In genomic region chr4:18869166-18869565, GRCh38 we compare ENCODE assay signal across 16 cellular contexts.
DNase-seq lines count a peak whose midpoint lies in the region; ATAC-seq, FAIRE-seq and TF ChIP-seq lines count a peak whose summit lies in the region.
"Had no signal": no experiment of that assay in that cellular context is flagged by ENCODE, and none has a peak within 500 bp of the region (broad histone marks: within the 10 kb centered on the region; RNA-seq: fewer than 3 reads in every experiment).

No MANE protein-coding gene starts in this region.

- no peak overlapping the region for H3K14ac ChIP-seq in neuronal stem cell (ENCODE audit: low read length)

- H2AFZ ChIP-seq in neuronal stem cell (ENCODE audit: low read length): peak overlapping the region; percentile 24

- no peak overlapping the region for H3K4ac ChIP-seq in neuronal stem cell (ENCODE audit: low read length)

- DNase-seq in D721Med (ENCODE audit: insufficient read length, low spot score) (no peak), NCI-H82 (lab: John Stamatoyannopoulos, UW) (peak; percentile 85), fibroblast of mammary gland (ENCODE audit: low read depth) (peak; percentile 22), neuronal stem cell (ENCODE audit: low spot score) (no peak), GM12892 (ENCODE audit: insufficient read length) (no peak)
- DNase-seq: CD4-positive, CD25-positive, alpha-beta regulatory T cell; HCEC 1CT; MV-4-11; NCI-H2029; NCI-H2171 treated with DMSO at 0.1 percent for 48 hours; NCI-H510A treated with DMSO at 0.1 percent for 48 hours; SHP77 treated with DMSO at 0.1 percent for 48 hours had no signal

- H4K8ac ChIP-seq in neuronal stem cell (ENCODE audit: low read depth, low read length): no peak overlapping the region

- no peak overlapping the region for H2BK5ac ChIP-seq in neuronal stem cell (ENCODE audit: low read length)

- no peak overlapping the region for H3K18ac ChIP-seq in neuronal stem cell (ENCODE audit: low read length)

- H3K23ac ChIP-seq in neuronal stem cell (ENCODE audit: low read depth, low read length, poor library complexity): no peak overlapping the region

- no peak overlapping the region for H2BK15ac ChIP-seq in neuronal stem cell (ENCODE audit: low read length)

- TF ChIP-seq POLR2A in GM12892 (IDR thresholded peaks at IDR 0.05; ENCODE audit: low read depth, low read length): no peak

- H3K9ac ChIP-seq in neuronal stem cell (ENCODE audit: low read depth, low read length, poor library complexity): no peak overlapping the region

- H3K4me2 ChIP-seq in neuronal stem cell (ENCODE audit: insufficient read depth, low read length, poor library complexity, severe bottlenecking): no peak overlapping the region

- no peaks in the 10 kb centered on the region for H3K36me3 ChIP-seq in neuronal stem cell (replicated peaks in 1 of 2; ENCODE audit: control insufficient read depth in 2 of 2, insufficient read depth in 2 of 2, low read length in 2 of 2)

- H3K4me3 ChIP-seq in fibroblast of mammary gland (ENCODE audit: control insufficient read depth, low read depth, low read length) (no peak overlapping the region), neuronal stem cell (ENCODE audit: low read length in 2 of 2) (no peak overlapping the region)
- H3K4me3 ChIP-seq: K562 had no signal

- no peak overlapping the region for H2AK5ac ChIP-seq in neuronal stem cell (ENCODE audit: low read depth, low read length)

- H3K79me1 ChIP-seq in neuronal stem cell (ENCODE audit: low read depth, low read length): no peaks in the 10 kb centered on the region

- no peak for TF ChIP-seq CTCF in D721Med (IDR thresholded peaks at IDR 0.05; ENCODE audit: insufficient read depth, missing control alignments)
- no peak for TF ChIP-seq CTCF in fibroblast of mammary gland (conservative IDR thresholded peaks at IDR 0.05; ENCODE audit: control insufficient read depth, insufficient read depth, low read depth, low read length)

- no peaks in the 10 kb centered on the region for H3K27me3 ChIP-seq in neuronal stem cell (ENCODE audit: control insufficient read depth in 3 of 3, insufficient read depth in 3 of 3, low read depth in 1 of 3, low read length in 3 of 3)

- H3K9me3 ChIP-seq in neuronal stem cell (replicated peaks in 1 of 2; ENCODE audit: control insufficient read depth in 2 of 2, insufficient read depth in 1 of 2, low read depth in 1 of 2, low read length in 2 of 2): peaks cover 0 to 10% of the 10 kb centered on the region in 2 donors

- H2BK120ac ChIP-seq in neuronal stem cell (ENCODE audit: low read depth, low read length): no peak overlapping the region

- no peak overlapping the region for H3K27ac ChIP-seq in neuronal stem cell (replicated peaks; ENCODE audit: low read length)

- WGBS in neuronal stem cell (ENCODE audit: extremely low coverage in 2 of 2, insufficient read length in 2 of 2, insufficient replicate concordance in 1 of 2), 2 donors: no CpG with 5 or more reads among the region's 1 CpG

- H3K4me1 ChIP-seq in neuronal stem cell (ENCODE audit: control insufficient read depth in 2 of 2, insufficient read depth in 1 of 2, low read depth in 1 of 2, low read length in 2 of 2): no peaks in the 10 kb centered on the region

- FAIRE-seq in D721Med (lab: Jason Lieb, UNC): peak; percentile 55
- no peak for FAIRE-seq in GM12892 (lab: Jason Lieb, UNC)
- FAIRE-seq: K562, RCC 7860 had no signal

- H4K91ac ChIP-seq in neuronal stem cell (ENCODE audit: low read depth, low read length, poor library complexity): no peak overlapping the region

- H2BK12ac ChIP-seq in neuronal stem cell (ENCODE audit: low read length): no peak overlapping the region

- ATAC-seq in HG02763 (IDR thresholded peaks at IDR 0.05; ENCODE audit: unreplicated experiment): no peak
- no peak for ATAC-seq in GM18867 (IDR thresholded peaks at IDR 0.05; ENCODE audit: unreplicated experiment)
- ATAC-seq: K562 had no signal

Comparison
In these comparisons a context has a peak if more than half of its experiments do, and no peak if none do; other contexts are left out.
1. DNase-seq: peak in NCI-H82 (single experiment) and fibroblast of mammary gland (single experiment); none in D721Med (single experiment), neuronal stem cell (single experiment) and GM12892 (single experiment).